Comparison of ENCODE assay signal across 19 cellular contexts in the genomic region with DNA sequence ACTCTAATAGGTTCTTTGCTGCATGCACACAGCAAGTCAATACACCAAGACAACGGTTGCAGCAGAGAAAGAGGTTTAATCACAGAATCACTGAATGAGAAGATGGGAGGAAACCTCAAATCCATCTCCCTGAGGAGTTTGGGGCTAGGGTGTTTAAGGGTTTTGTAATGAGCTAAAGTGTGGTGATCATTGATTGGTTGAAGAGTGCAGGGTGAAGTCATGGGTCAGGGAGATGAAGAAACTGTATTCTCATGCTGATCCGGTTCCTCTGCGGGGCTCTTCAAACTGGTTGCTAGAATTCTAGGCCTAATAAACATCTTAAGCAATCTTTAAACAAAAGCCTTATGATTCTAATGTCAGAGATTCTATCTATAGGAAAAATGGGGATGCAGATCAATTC.
DNase-seq lines count a peak whose midpoint lies in the region; FAIRE-seq and TF ChIP-seq lines count a peak whose summit lies in the region.
"Had no signal": no experiment of that assay in that cellular context is flagged by ENCODE, and none has a peak within 500 bp of the region (broad histone marks: within the 10 kb centered on the region; RNA-seq: fewer than 3 reads in every experiment).

No MANE protein-coding gene starts in this region.

- BruUV-seq in A673 (replicated peaks; lab: Mats Ljungman, UMichigan) = no TSS peak

- H3K4me1 ChIP-seq in A673 (ENCODE audit: insufficient read depth, low read length, poor library complexity, severe bottlenecking) (peaks cover 27% of the 10 kb centered on the region), H1 (replicated peaks in 1 of 4; ENCODE audit: control insufficient read depth in 3 of 4, insufficient read depth in 4 of 4, low read length in 3 of 4) (no peaks in the 10 kb centered on the region), iPS DF 6.9 (ENCODE audit: control insufficient read depth, insufficient read depth, low read length) (peaks cover 2% of the 10 kb centered on the region; the same call in 1 of the 2 replicates)
- H3K4me1 ChIP-seq: BLaER1 treated with 17β-estradiol and CSF1 and Interleukin-3, amounts not matched to agents 10 nM and 100 nM had no signal

- H2BK20ac ChIP-seq in H1 (ENCODE audit: low read length) = no peak overlapping the region

- no peak overlapping the region for H3K9ac ChIP-seq in H1 (replicated peaks in 1 of 4; ENCODE audit: extremely low read depth in 1 of 4, low read depth in 3 of 4, low read length in 3 of 4)
- H3K9ac ChIP-seq: BLaER1 treated with 17β-estradiol and CSF1 and Interleukin-3, amounts not matched to agents 10 nM and 100 nM; GM23248 had no signal

- no peak overlapping the region for H4K91ac ChIP-seq in H1 (replicated peaks; ENCODE audit: insufficient read length, low read length)

- H3K4ac ChIP-seq in H1 (replicated peaks; ENCODE audit: insufficient read length, low read depth, low read length) = no peak overlapping the region

- H3K4me2 ChIP-seq in H1 (ENCODE audit: insufficient read depth in 1 of 2, low read depth in 2 of 2, low read length in 2 of 2) = no peak overlapping the region; a peak in 1 of 4 replicates
- H3K4me2 ChIP-seq: BLaER1 treated with 17β-estradiol and CSF1 and Interleukin-3, amounts not matched to agents 10 nM and 100 nM had no signal

- no peaks in the 10 kb centered on the region for H3K23me2 ChIP-seq in H1 (ENCODE audit: low read depth, low read length)

- H3K23ac ChIP-seq in H1 (ENCODE audit: insufficient read length) = no peak overlapping the region

- H3K36me3 ChIP-seq in A673 (ENCODE audit: insufficient read depth, low read length, poor library complexity, severe bottlenecking) (no peaks in the 10 kb centered on the region), H1 (ENCODE audit: control insufficient read depth in 2 of 4, insufficient read depth in 4 of 4, low read length in 3 of 4) (no peaks in the 10 kb centered on the region), iPS DF 6.9 (ENCODE audit: control insufficient read depth, insufficient read depth, low read length) (no peaks in the 10 kb centered on the region)
- H3K36me3 ChIP-seq: BLaER1 treated with 17β-estradiol and CSF1 and Interleukin-3, amounts not matched to agents 10 nM and 100 nM had no signal

- no peak for TF ChIP-seq EP300 in H1 (IDR thresholded peaks at IDR 0.05; ENCODE audit: borderline replicate concordance in 1 of 2, low read depth in 2 of 2, low read length in 2 of 2)

- no peak overlapping the region for H2AFZ ChIP-seq in H1 (ENCODE audit: low read length)
- H2AFZ ChIP-seq: GM23248 had no signal

- CTCF ChIA-PET in A673 (lab: Charles Lee) = no interaction called here
- CTCF ChIA-PET in H1 (lab: Charles Lee; ENCODE audit: partially characterized antibody) = no interaction called here

- H3K9me3 ChIP-seq in A673 (ENCODE audit: low read depth, low read length, poor library complexity, severe bottlenecking) (no peaks in the 10 kb centered on the region), H1 (ENCODE audit: insufficient read depth in 2 of 2, low read depth in 1 of 2, low read length in 1 of 2) (no peaks in the 10 kb centered on the region), iPS DF 6.9 (ENCODE audit: control insufficient read depth, insufficient read depth, low read length) (no peaks in the 10 kb centered on the region)
- H3K9me3 ChIP-seq: BLaER1 treated with 17β-estradiol and CSF1 and Interleukin-3, amounts not matched to agents 10 nM and 100 nM had no signal

- no peaks in the 10 kb centered on the region for H4K20me1 ChIP-seq in H1 (replicated peaks in 1 of 2; ENCODE audit: control insufficient read depth in 1 of 2, insufficient read depth in 2 of 2, low read length in 2 of 2)
- H4K20me1 ChIP-seq: BLaER1 treated with 17β-estradiol and CSF1 and Interleukin-3, amounts not matched to agents 10 nM and 100 nM had no signal

- no peak overlapping the region for H3K4me3 ChIP-seq in A673 (ENCODE audit: low read depth, low read length, poor library complexity, severe bottlenecking)
- no peak overlapping the region for H3K4me3 ChIP-seq in H1 (ENCODE audit: extremely low read depth in 1 of 4, insufficient read depth in 2 of 4, low read depth in 3 of 4, low read length in 4 of 4)
- no peak overlapping the region for H3K4me3 ChIP-seq in iPS DF 6.9 (ENCODE audit: low read length)
- H3K4me3 ChIP-seq: BLaER1 treated with 17β-estradiol and CSF1 and Interleukin-3, amounts not matched to agents 10 nM and 100 nM; GM23248 had no signal

- FAIRE-seq in HTR-8/SVneo (lab: Jason Lieb, UNC) (peak; percentile 72), H1 (lab: Jason Lieb, UNC) (peak; percentile 62)
- FAIRE-seq: G401.6, GM12891, GM18507 had no signal

- H3K14ac ChIP-seq in H1 (ENCODE audit: insufficient read length) = no peak overlapping the region

- 23% methylated on average over 3 of the region's 3 CpGs; no CpG with 5 or more reads in 1 of the 2 experiments for WGBS in H1 (ENCODE audit: extremely low coverage in 1 of 2, insufficient coverage in 1 of 2, insufficient read length in 1 of 2, insufficient replicate concordance in 2 of 2, low coverage in 1 of 2, low lambda C conversion rate in 2 of 2, missing lambda C conversion rate in 1 of 2), 2 experiments
- WGBS in iPS DF 6.9 (ENCODE audit: insufficient coverage, insufficient read length) = no CpG with 5 or more reads among the region's 3 CpGs

- no peak overlapping the region for H4K8ac ChIP-seq in H1 (ENCODE audit: extremely low read depth, insufficient read depth, low read length)

- H3K27me3 ChIP-seq in A673 (replicated peaks; ENCODE audit: insufficient read depth, low read depth, low read length, poor library complexity) = no peaks in the 10 kb centered on the region
- no peaks in the 10 kb centered on the region for H3K27me3 ChIP-seq in H1 (replicated peaks in 1 of 4; ENCODE audit: control insufficient read depth in 3 of 4, extremely low read depth in 1 of 4, insufficient read depth in 3 of 4, low read length in 3 of 4)
- H3K27me3 ChIP-seq in iPS DF 6.9 (ENCODE audit: control insufficient read depth, insufficient read depth, low read length) = no peaks in the 10 kb centered on the region

- no peak overlapping the region for H2BK15ac ChIP-seq in H1 (ENCODE audit: low read length)

- no peaks in the 10 kb centered on the region for H3K79me1 ChIP-seq in H1 (ENCODE audit: low read depth, low read length)

- H2BK12ac ChIP-seq in H1 (ENCODE audit: low read depth, low read length) = no peak overlapping the region

- TF ChIP-seq RAD21 in H1 (IDR thresholded peaks at IDR 0.05 in 1 of 2, conservative IDR thresholded peaks at IDR 0.05 in 1 of 2; ENCODE audit: low read depth in 2 of 2, low read length in 2 of 2) = no peak

- H4K5ac ChIP-seq in H1 (ENCODE audit: insufficient read length, low read depth, low read length) = no peak overlapping the region

- no peak overlapping the region for H3K18ac ChIP-seq in H1 (ENCODE audit: extremely low read depth, low read length)

- no peaks in the 10 kb centered on the region for H3K79me2 ChIP-seq in H1 (ENCODE audit: control insufficient read depth in 1 of 2, insufficient read depth in 2 of 2, low read length in 2 of 2)

- no peak overlapping the region for H2AK5ac ChIP-seq in H1 (ENCODE audit: low read depth, low read length)

- H2BK120ac ChIP-seq in H1 (replicated peaks; ENCODE audit: low read depth, low read length) = no peak overlapping the region

- no peak overlapping the region for H3K56ac ChIP-seq in H1 (replicated peaks; ENCODE audit: insufficient read length, low read depth, low read length)

- H2BK5ac ChIP-seq in H1 (ENCODE audit: low read depth, low read length) = no peak overlapping the region

- H3K27ac ChIP-seq in A673 (ENCODE audit: low read depth, low read length, poor library complexity, severe bottlenecking) (no peak overlapping the region), H1 (ENCODE audit: low read depth, low read length) (no peak overlapping the region), iPS DF 6.9 (ENCODE audit: low read length) (no peak overlapping the region)
- H3K27ac ChIP-seq: BLaER1 treated with 17β-estradiol and CSF1 and Interleukin-3, amounts not matched to agents 10 nM and 100 nM; GM23248 had no signal

- DNase-seq in A673 (ENCODE audit: low spot score) (peak; percentile 8), HTR-8/SVneo (ENCODE audit: insufficient read length, low spot score) (no peak), H1 (ENCODE audit: low read depth in 1 of 2, low spot score in 2 of 2) (no peak), iPS DF 6.9 (ENCODE audit: low read depth, low spot score) (peak; percentile 13), HUDEP-2 (lab: John Stamatoyannopoulos, UW; ENCODE audit: unreplicated experiment in 76 of 76) (no peak), NCI-H2196 (lab: John Stamatoyannopoulos, UW; ENCODE audit: unreplicated experiment) (no peak), LoVo (ENCODE audit: low spot score) (no peak)
- DNase-seq: 8988T; CD4-positive, CD25-positive, alpha-beta regulatory T cell; CD8-positive, alpha-beta memory T cell; COR-L47; DMS 273 treated with DMSO at 0.1 percent for 48 hours; DMS53; GM23248; H9 had no signal

- no peak for TF ChIP-seq POLR2A in H1 (IDR thresholded peaks at IDR 0.05; ENCODE audit: control extremely low read depth in 1 of 2, low read depth in 2 of 2, low read length in 2 of 2)

- TF ChIP-seq CTCF in A673 (conservative IDR thresholded peaks at IDR 0.05; ENCODE audit: low read depth, low read length) (no peak), H1 (IDR thresholded peaks at IDR 0.05; ENCODE audit: control extremely low read depth in 1 of 3, insufficient read depth in 1 of 3, low read depth in 1 of 3, low read length in 3 of 3) (no peak)

- POLR2A ChIA-PET in A673 (lab: Charles Lee; ENCODE audit: low non-redundant PET) (no interaction called here), H1 (lab: Charles Lee; ENCODE audit: partially characterized antibody) (no interaction called here)

- intact Hi-C loops in A673 (cut with micrococcal nuclease; ENCODE audit: unreplicated experiment) = loop anchor here (10.0 kb wide), 1 partner anchor 289 kb away; no protein-coding TSS in a partner anchor

TF ChIP-seq in H1, 55 proteins besides CTCF, POLR2A, EP300 and RAD21:
- no peak for TF ChIP-seq MAFK (IDR thresholded peaks at IDR 0.05; ENCODE audit: low read depth, low read length)
- no peak for TF ChIP-seq RBBP5 (IDR thresholded peaks at IDR 0.05; ENCODE audit: borderline replicate concordance, low read depth, low read length)
TF ChIP-seq in H1: peak in this region for 0.

Comparison
In these comparisons a context has a peak if more than half of its experiments do, and no peak if none do; other contexts are left out.
1. DNase-seq: peak in A673 (single experiment) and iPS DF 6.9 (single experiment); none in HTR-8/SVneo (single experiment), H1 (0 of 2), HUDEP-2 (0 of 76), NCI-H2196 (single experiment) and LoVo (single experiment).